In the genomic region with DNA sequence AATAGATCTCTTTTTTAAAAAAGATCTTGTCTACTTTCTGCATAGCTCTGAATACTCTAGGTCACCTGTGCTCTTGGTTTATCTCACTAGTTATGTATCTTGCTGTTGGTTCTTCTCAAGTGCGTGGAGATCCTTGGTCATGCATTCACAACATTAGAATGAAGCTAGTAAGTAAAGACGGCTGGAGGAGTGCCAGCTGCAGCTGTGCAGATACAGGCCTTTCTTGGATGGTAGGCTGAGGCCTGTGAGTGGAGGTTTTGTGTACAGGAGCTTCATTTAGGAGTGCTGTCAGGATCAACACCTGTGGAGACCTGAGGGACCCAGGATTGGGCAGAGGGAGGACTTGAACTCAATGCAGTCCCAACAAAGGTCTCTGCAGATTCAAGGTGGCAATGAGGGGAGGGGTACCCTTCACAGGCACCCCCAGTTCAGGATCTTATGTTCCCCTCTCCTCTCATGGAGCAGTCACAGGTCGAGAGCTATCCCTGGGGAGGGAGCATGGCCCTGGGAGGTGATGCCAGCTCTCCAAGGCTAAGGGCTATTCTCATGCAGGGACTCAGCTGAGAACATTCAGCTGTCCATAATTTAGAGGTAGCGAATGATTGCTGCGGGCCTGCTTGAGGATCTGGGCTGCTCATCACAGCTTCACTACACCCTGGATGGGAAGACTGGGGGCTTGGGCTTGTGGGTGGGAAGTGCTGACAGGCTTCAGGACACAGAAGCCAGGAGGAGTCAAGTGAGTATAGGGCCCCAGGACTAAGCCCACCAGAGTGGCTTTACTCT, we compare ENCODE assay signal across 22 cellular contexts.
DNase-seq lines count a peak whose midpoint lies in the region; TF ChIP-seq lines count a peak whose summit lies in the region.
"Had no signal": no experiment of that assay in that cellular context is flagged by ENCODE, and none has a peak within 500 bp of the region (broad histone marks: within the 10 kb centered on the region; RNA-seq: fewer than 3 reads in every experiment).

No MANE protein-coding gene starts in this region.

- no peak for TF ChIP-seq CTCF in GM10266 (IDR thresholded peaks at IDR 0.05; ENCODE audit: control insufficient read depth, insufficient read depth, low read depth, missing control alignments)

- DNase-seq in NCI-H187 treated with DMSO at 0.1 percent for 48 hours (lab: John Stamatoyannopoulos, UW) (peak; percentile 25), caudate nucleus (lab: John Stamatoyannopoulos, UW) (peak in 24 of 61 donors; percentile 2 to 35 (median 11)), inferior parietal cortex (ENCODE audit: extremely low spot score) (peak; percentile 44), superior temporal gyrus (ENCODE audit: extremely low spot score) (peak; percentile 63), GM10266 (ENCODE audit: extremely low spot score) (no peak), 8988T (no peak)
- no peak for DNase-seq in stimulated activated CD4-positive, alpha-beta T cell treated with anti-CD3 and anti-CD28 coated beads, Interleukin-4, amount 100 ng/mL, for 1 hour
- DNase-seq in stimulated activated CD4-positive, alpha-beta T cell treated with anti-CD3 and anti-CD28 coated beads, Interleukin-4, amount 100 ng/mL, for 24 hours: no peak
- DNase-seq: activated CD8-positive, alpha-beta memory T cell treated with anti-CD3 and anti-CD28 coated beads, Interleukin-2, amount 50 U/mL, for 4 hours; CD8-positive, alpha-beta T cell; foreskin fibroblast; kidney glomerular epithelial cell; mesendoderm; MG63; NCI-H1436 treated with DMSO at 0.1 percent for 48 hours; NCI-H226; nephron progenitor cell; NK-92 treated with Interleukin-12 subunit alpha and Interleukin-12 subunit beta, amount 100 ng/mL, for 24 hours; T-helper 2 cell had no signal

- peak overlapping the region; percentile 28 for H3K27ac ChIP-seq in caudate nucleus (ENCODE audit: low read depth, low read length)
- H3K27ac ChIP-seq: cardiac muscle cell, SK-N-MC, thoracic aorta had no signal

Comparison
In these comparisons a context has a peak if more than half of its experiments do, and no peak if none do; other contexts are left out.
1. DNase-seq: peak in NCI-H187 treated with DMSO at 0.1 percent for 48 hours (single experiment), inferior parietal cortex (single experiment) and superior temporal gyrus (single experiment); none in stimulated activated CD4-positive, alpha-beta T cell treated with anti-CD3 and anti-CD28 coated beads, Interleukin-4, amount 100 ng/mL, for 1 hour (single experiment), stimulated activated CD4-positive, alpha-beta T cell treated with anti-CD3 and anti-CD28 coated beads, Interleukin-4, amount 100 ng/mL, for 24 hours (single experiment), GM10266 (single experiment) and 8988T (single experiment).